ENCODE assay signal across 11 cellular contexts in the genomic region with DNA sequence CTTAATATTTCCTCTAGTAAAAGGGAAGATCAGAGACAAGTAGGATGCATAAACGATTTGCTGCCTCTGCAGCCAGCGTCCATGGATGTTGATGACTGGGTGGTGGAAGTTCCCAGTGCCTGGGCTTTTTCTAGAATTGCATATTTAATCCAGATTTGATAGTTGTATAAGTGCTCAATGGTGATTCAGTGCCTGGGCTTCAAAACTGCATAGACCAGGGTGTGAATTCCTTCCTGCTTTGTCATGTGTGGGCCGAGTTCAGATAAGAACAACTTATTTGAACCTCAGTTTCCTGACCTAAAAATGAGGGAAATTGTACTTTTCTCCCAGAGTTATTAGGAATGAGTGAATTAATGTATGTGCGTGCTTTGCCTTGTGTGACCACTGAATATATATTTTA.
DNase-seq lines count a peak whose midpoint lies in the region; ATAC-seq and TF ChIP-seq lines count a peak whose summit lies in the region.
"Had no signal": no experiment of that assay in that cellular context is flagged by ENCODE, and none has a peak within 500 bp of the region (broad histone marks: within the 10 kb centered on the region; RNA-seq: fewer than 3 reads in every experiment).

No MANE protein-coding gene starts in this region.

- DNase-seq in left ventricle myocardium inferior (no peak), left ventricle myocardium superior (no peak), coronary artery (ENCODE audit: low spot score) (no peak), lung (ENCODE audit: low spot score) (no peak), uterus (no peak), head of caudate nucleus (no peak)
- DNase-seq: AML-193, NCI-H2081, SJCRH30 had no signal

- H3K27me3 ChIP-seq in left ventricle myocardium inferior (ENCODE audit: low read depth) (no peaks in the 10 kb centered on the region), lung (ENCODE audit: control insufficient read depth, insufficient read depth) (no peaks in the 10 kb centered on the region), uterus (no peaks in the 10 kb centered on the region)
- H3K27me3 ChIP-seq: SJCRH30 had no signal

- H3K9me3 ChIP-seq in left ventricle myocardium inferior (replicated peaks): no peaks in the 10 kb centered on the region
- H3K9me3 ChIP-seq in lung (ENCODE audit: control insufficient read depth in 2 of 2, insufficient read depth in 1 of 2, low read length in 1 of 2): no peaks in the 10 kb centered on the region
- H3K9me3 ChIP-seq in uterus: no peaks in the 10 kb centered on the region
- H3K9me3 ChIP-seq: SJCRH30 had no signal

- H3K27ac ChIP-seq in left ventricle myocardium inferior (replicated peaks) (peak overlapping the region; percentile 84), coronary artery (peak overlapping the region; percentile 50 to 69), lung (ENCODE audit: low read depth in 1 of 2, low read length in 1 of 2) (peak overlapping the region in 1 of 2 donors; percentile 83), uterus (peak overlapping the region; percentile 17 to 63)
- H3K27ac ChIP-seq: SJCRH30 had no signal

- H3K4me1 ChIP-seq in left ventricle myocardium inferior (peaks cover 92% of the 10 kb centered on the region), lung (ENCODE audit: control insufficient read depth in 2 of 2, insufficient read depth in 2 of 2, low read length in 2 of 2) (peaks cover 15 to 30% of the 10 kb centered on the region in 2 donors), uterus (peaks cover 0 to 10% of the 10 kb centered on the region in 2 donors)

- H3K4me3 ChIP-seq in left ventricle myocardium inferior: no peak overlapping the region
- no peak overlapping the region for H3K4me3 ChIP-seq in coronary artery
- H3K4me3 ChIP-seq in lung: no peak overlapping the region
- H3K4me3 ChIP-seq in uterus: no peak overlapping the region
- H3K4me3 ChIP-seq: SJCRH30 had no signal

- H3K36me3 ChIP-seq in left ventricle myocardium inferior (no peaks in the 10 kb centered on the region), lung (ENCODE audit: control insufficient read depth in 2 of 2, insufficient read depth in 2 of 2, low read length in 2 of 2) (no peaks in the 10 kb centered on the region), uterus (no peaks in the 10 kb centered on the region)
- H3K36me3 ChIP-seq: SJCRH30 had no signal

- intact Hi-C loops in left ventricle myocardium inferior (cut with micrococcal nuclease) (no loop called here), left ventricle myocardium superior (cut with micrococcal nuclease) (no loop called here), uterus (cut with DNase I; ENCODE audit: low total_unique reads) (no loop called here), head of caudate nucleus (cut with DNase I) (no loop called here)

- TF ChIP-seq CTCF in left ventricle myocardium inferior (IDR thresholded peaks at IDR 0.05; ENCODE audit: borderline replicate concordance): no peak
- no peak for TF ChIP-seq CTCF in coronary artery (IDR thresholded peaks at IDR 0.05)
- no peak for TF ChIP-seq CTCF in lung (IDR thresholded peaks at IDR 0.05; ENCODE audit: control extremely low read depth, extremely low read depth)
- TF ChIP-seq CTCF in uterus (IDR thresholded peaks at IDR 0.05): no peak

- ATAC-seq in left ventricle myocardium superior (no peak), lung (ENCODE audit: insufficient read depth, low FRiP score) (peak; percentile 36), HG02798 (IDR thresholded peaks at IDR 0.05; ENCODE audit: poor library complexity, unreplicated experiment) (no peak), GM18519 (IDR thresholded peaks at IDR 0.05; ENCODE audit: low FRiP score, unreplicated experiment) (no peak)

- 41 to 52% methylated on average over 4 of the region's 4 CpGs for WGBS in lung, 2 donors

- TF ChIP-seq POLR2A in uterus (IDR thresholded peaks at IDR 0.05): no peak
